Comparison of ENCODE assay signal across 14 cellular contexts in the genomic region with DNA sequence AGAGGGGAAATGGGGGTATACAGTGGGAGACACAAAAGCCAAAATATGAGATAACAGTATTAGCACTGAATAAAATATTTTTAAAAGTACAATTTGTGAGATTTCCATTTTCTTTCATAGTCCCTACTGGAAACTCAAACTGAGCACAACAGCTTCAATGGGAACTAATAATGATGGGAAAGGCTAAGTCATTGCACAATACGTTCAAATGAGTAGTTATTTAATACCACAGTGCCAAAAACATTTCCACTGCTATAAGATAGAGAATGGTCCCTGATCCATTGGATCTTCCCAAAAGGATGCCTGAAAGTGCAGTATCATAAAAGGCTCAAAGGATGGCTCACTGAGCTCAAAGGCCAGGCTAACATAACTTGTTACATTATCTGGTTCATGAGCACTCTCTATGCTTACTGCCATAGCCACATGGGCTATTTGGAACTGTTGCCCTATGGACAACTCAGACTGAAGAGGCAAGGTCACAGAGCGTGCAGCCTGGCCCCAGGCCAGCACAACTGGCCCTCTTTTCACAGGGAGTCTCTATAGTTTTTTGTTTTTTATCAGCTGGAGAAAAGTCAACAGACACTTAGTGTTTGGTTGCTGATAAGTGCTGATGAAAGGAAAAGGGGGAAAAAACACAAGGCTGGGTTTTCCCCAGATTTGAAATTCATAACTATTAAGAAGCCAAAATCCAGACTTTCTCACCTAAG. TPM values are rescaled to one million over a fixed set of nuclear protein-coding genes. Genes with fewer than 3 reads are reported as not detected.
DNase-seq lines count a peak whose midpoint lies in the region; ATAC-seq and TF ChIP-seq lines count a peak whose summit lies in the region.
"Had no signal": no experiment of that assay in that cellular context is flagged by ENCODE, and none has a peak within 500 bp of the region (broad histone marks: within the 10 kb centered on the region; RNA-seq: fewer than 3 reads in every experiment).

No MANE protein-coding gene starts in this region.

- no peak for ATAC-seq in HG02623 (IDR thresholded peaks at IDR 0.05; ENCODE audit: unreplicated experiment)

- TF ChIP-seq CTCF in ovary (IDR thresholded peaks at IDR 0.05), result peak in 1 of 3 donors; percentile 12
- TF ChIP-seq CTCF in HFFc6 (IDR thresholded peaks at IDR 0.05), result no peak

- no peaks in the 10 kb centered on the region for H3K36me3 ChIP-seq in ovary

- no peak for TF ChIP-seq POLR2A in ovary (IDR thresholded peaks at IDR 0.05)

- no peak overlapping the region for H3K4me3 Mint-ChIP-seq in HFFc6
- H3K4me3 Mint-ChIP-seq: activated B cell treated with CpG ODN at 0.5 μM for 24 hours, naive B cell had no signal

- peaks cover 5% of the 10 kb centered on the region for H3K4me1 ChIP-seq in ovary (ENCODE audit: insufficient read depth)

- H3K36me3 Mint-ChIP-seq in HFFc6 (ENCODE audit: low read depth), result peaks cover 6% of the 10 kb centered on the region; the same call in 1 of the 2 replicates

- H3K27ac ChIP-seq in ovary, result no peak overlapping the region
- H3K27ac ChIP-seq: vagina had no signal

- TF ChIP-seq EP300 in ovary (IDR thresholded peaks at IDR 0.05), result no peak

- 6 to 20% (median 7%) methylated on average over 2 of the region's 2 CpGs for whole genome bisulfite sequencing in ovary, 3 donors

- H3K27me3 ChIP-seq in ovary, result no peaks in the 10 kb centered on the region
- H3K27me3 ChIP-seq: vagina had no signal

- peak; percentile 7 for DNase-seq in GM03348 (ENCODE audit: low spot score)
- peak; percentile 72 for DNase-seq in NCI-H69 (lab: John Stamatoyannopoulos, UW)
- DNase-seq in fibroblast of gingiva (ENCODE audit: low read depth), result peak; percentile 7
- peak; percentile 32 to 77 (median 51) for DNase-seq in ovary
- DNase-seq in SKM-1 (lab: John Stamatoyannopoulos, UW; ENCODE audit: unreplicated experiment), result no peak
- no peak for DNase-seq in HFFc6
- DNase-seq: activated B cell treated with CpG ODN at 0.5 μM for 24 hours; activated naive CD4-positive, alpha-beta T cell treated with Interleukin-2 at 50 U/mL for 16 hours; DND-41; naive B cell; stimulated activated CD4-positive, alpha-beta T cell treated with anti-CD3 and anti-CD28 coated beads, Interleukin-12 subunit alpha, Interleukin-12 subunit beta, amount 100 ng/mL, for 4 hours; stimulated activated CD8-positive, alpha-beta memory T cell treated with anti-CD3 and anti-CD28 coated beads, Interleukin-4, amount 100 ng/mL, for 48 hours had no signal

- H3K27ac Mint-ChIP-seq in HFFc6, result no peak overlapping the region
- H3K27ac Mint-ChIP-seq: activated B cell treated with CpG ODN at 0.5 μM for 24 hours, naive B cell had no signal

- no peaks in the 10 kb centered on the region for H3K27me3 Mint-ChIP-seq in HFFc6 (ENCODE audit: insufficient read depth)
- H3K27me3 Mint-ChIP-seq: activated B cell treated with CpG ODN at 0.5 μM for 24 hours, naive B cell had no signal

- no peaks in the 10 kb centered on the region for H3K9me3 ChIP-seq in ovary
- H3K9me3 ChIP-seq: vagina had no signal

- H3K4me3 ChIP-seq in ovary, result no peak overlapping the region
- H3K4me3 ChIP-seq: vagina had no signal

- intact Hi-C loops in ovary (cut with DNase I), result no loop called here

- H3K9me3 Mint-ChIP-seq in HFFc6, result no peaks in the 10 kb centered on the region
- H3K9me3 Mint-ChIP-seq: activated B cell treated with CpG ODN at 0.5 μM for 24 hours had no signal

- no peaks in the 10 kb centered on the region; the same call in 1 of the 2 replicates for H3K4me1 Mint-ChIP-seq in HFFc6 (ENCODE audit: low read depth)
- H3K4me1 Mint-ChIP-seq: activated B cell treated with CpG ODN at 0.5 μM for 24 hours had no signal

RNA-seq across cellular contexts. Expression of a gene that starts 54.1 kb away (rescaled TPM):
- total RNA-seq in ovary, result 100 to 1,000 TPM; 201 to 589 (median 367) TPM
- polyA plus RNA-seq in ovary, result 100 to 1,000 TPM; 434 to 514 TPM
- 1,000 to 10,000 TPM; 1,000 to 1,254 (median 1,048) TPM for total RNA-seq in HFFc6 (2021; fragmentation: NEBNext Ultra II Directional; extraction: Animal tissue kit (Norgen Biotek cat#: 25700))

Comparison
In these comparisons a context has a peak if more than half of its experiments do, and no peak if none do; other contexts are left out.
1. DNase-seq: peak in GM03348 (single experiment), NCI-H69 (single experiment), fibroblast of gingiva (single experiment) and ovary (5 of 5); none in SKM-1 (single experiment) and HFFc6 (single experiment).